15 cellular contexts compared by ENCODE assay signal in the genomic region with DNA sequence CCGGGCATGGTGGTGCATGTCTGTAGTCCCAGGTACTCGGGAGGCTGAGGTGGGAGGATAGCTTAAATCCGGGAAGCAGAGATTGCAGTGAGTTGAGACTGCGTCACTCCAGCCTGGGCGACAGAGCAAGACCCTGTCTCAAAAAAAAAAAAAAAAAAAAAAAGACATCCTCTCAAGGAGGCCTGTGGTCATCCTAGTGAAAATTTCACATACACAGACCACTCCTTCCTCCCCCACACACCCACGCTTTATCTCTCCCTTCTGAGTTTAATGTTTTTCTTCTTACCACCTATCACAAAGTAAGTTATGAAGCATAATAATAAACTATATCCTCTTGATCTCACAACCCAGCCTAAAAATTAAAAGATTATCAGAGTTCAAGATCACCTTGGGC. TPM values are rescaled to one million over a fixed set of nuclear protein-coding genes. Genes with fewer than 3 reads are reported as not detected.
DNase-seq lines count a peak whose midpoint lies in the region; ATAC-seq, FAIRE-seq and TF ChIP-seq lines count a peak whose summit lies in the region.
"Had no signal": no experiment of that assay in that cellular context is flagged by ENCODE, and none has a peak within 500 bp of the region (broad histone marks: within the 10 kb centered on the region; RNA-seq: fewer than 3 reads in every experiment).

No MANE protein-coding gene starts in this region.

- H3K4me3 ChIP-seq in Loucy (ENCODE audit: low read length, poor library complexity, severe bottlenecking): peak overlapping the region; percentile 79
- H3K4me3 ChIP-seq in astrocyte (ENCODE audit: insufficient read depth, low read depth, low read length): no peak overlapping the region
- H3K4me3 ChIP-seq in trophoblast cell (ENCODE audit: low read depth, low read length): no peak overlapping the region

- peaks cover 27% of the 10 kb centered on the region for H3K4me1 ChIP-seq in Loucy (ENCODE audit: insufficient read depth, low read length, poor library complexity, severe bottlenecking)
- peaks cover 17% of the 10 kb centered on the region for H3K4me1 ChIP-seq in astrocyte (ENCODE audit: insufficient read depth, low read length)
- H3K4me1 ChIP-seq in trophoblast cell (ENCODE audit: control insufficient read depth in 1 of 2, insufficient read depth in 2 of 2, low read length in 2 of 2): peaks cover 5 to 7% of the 10 kb centered on the region in 2 experiments

- no peak overlapping the region for H2BK5ac ChIP-seq in trophoblast cell (ENCODE audit: low read depth, low read length, poor library complexity)

- no peaks in the 10 kb centered on the region for H3K27me3 Mint-ChIP-seq in activated CD4-positive, alpha-beta T cell treated with anti-CD3 and anti-CD28 coated beads, Interleukin-2, amount 10 ng/mL, durations not matched to agents 7 days and 5 days
- no peaks in the 10 kb centered on the region for H3K27me3 Mint-ChIP-seq in astrocyte (ENCODE audit: low read depth, unreplicated experiment)

- WGBS in trophoblast cell (ENCODE audit: extremely low coverage, insufficient coverage, insufficient read length): 100% methylated on average over 1 of the region's 6 CpGs

- H3K9ac ChIP-seq in Loucy (ENCODE audit: low read depth, low read length, poor library complexity, severe bottlenecking) (peak overlapping the region; percentile 91), astrocyte (ENCODE audit: low read length) (no peak overlapping the region), trophoblast cell (ENCODE audit: low read length) (no peak overlapping the region)

- peak overlapping the region; percentile 80 for H4K8ac ChIP-seq in trophoblast cell (ENCODE audit: low read depth, low read length)

- no peak overlapping the region for H3K27ac ChIP-seq in astrocyte (ENCODE audit: low read depth, low read length)
- no peak overlapping the region for H3K27ac ChIP-seq in trophoblast cell (ENCODE audit: low read depth, low read length)

- H2AFZ ChIP-seq in Loucy (ENCODE audit: low read length) (no peak overlapping the region), astrocyte (ENCODE audit: low read depth, low read length) (no peak overlapping the region), trophoblast cell (ENCODE audit: insufficient read depth, low read length, poor library complexity) (no peak overlapping the region)

- no peaks in the 10 kb centered on the region for H3F3A ChIP-seq in Loucy (ENCODE audit: low read depth)

- H3K79me2 ChIP-seq in Loucy (ENCODE audit: insufficient read depth, low read length) (peaks cover 36% of the 10 kb centered on the region), astrocyte (ENCODE audit: insufficient read depth, low read length) (peaks cover 31% of the 10 kb centered on the region), trophoblast cell (ENCODE audit: control insufficient read depth, insufficient read depth, low read length, poor library complexity) (peaks cover 12% of the 10 kb centered on the region)

- H3K4me3 Mint-ChIP-seq in activated CD4-positive, alpha-beta T cell treated with anti-CD3 and anti-CD28 coated beads, Interleukin-2, amount 10 ng/mL, durations not matched to agents 7 days and 5 days: peak overlapping the region; percentile 95
- H3K4me3 Mint-ChIP-seq in astrocyte (ENCODE audit: unreplicated experiment): no peak overlapping the region

- ATAC-seq in GM18870 (IDR thresholded peaks at IDR 0.05; ENCODE audit: unreplicated experiment): no peak
- ATAC-seq: left ventricle myocardium superior had no signal

- H3K79me1 ChIP-seq in trophoblast cell (ENCODE audit: low read length): peaks cover 4% of the 10 kb centered on the region

- no peaks in the 10 kb centered on the region for H3K9me2 ChIP-seq in Loucy (replicated peaks; ENCODE audit: low read depth, low read length)

- H4K12ac ChIP-seq in trophoblast cell (ENCODE audit: low read depth, low read length): no peak overlapping the region

- no peak overlapping the region for H4K91ac ChIP-seq in trophoblast cell (ENCODE audit: low read depth, low read length)

- H3K4me2 ChIP-seq in Loucy (ENCODE audit: low read depth, low read length, poor library complexity, severe bottlenecking) (peak overlapping the region; percentile 84), astrocyte (ENCODE audit: low read length) (peak overlapping the region; percentile 93), trophoblast cell (ENCODE audit: low read length) (no peak overlapping the region)

- TF ChIP-seq CTCF in Loucy (conservative IDR thresholded peaks at IDR 0.05; ENCODE audit: low read length): no peak
- TF ChIP-seq CTCF in astrocyte (IDR thresholded peaks at IDR 0.05; ENCODE audit: insufficient read depth, low read depth, low read length): no peak

- CTCF ChIA-PET in activated CD4-positive, alpha-beta T cell treated with anti-CD3 and anti-CD28 coated beads, Interleukin-2, amount 10 ng/mL, durations not matched to agents 7 days and 5 days (lab: Charles Lee): interaction anchor here (1.1 kb wide), 1 partner anchor 10 kb away, joined by 3 read pairs; no protein-coding TSS in a partner anchor

- no peak overlapping the region for H2BK12ac ChIP-seq in trophoblast cell (ENCODE audit: low read length)

- peaks cover 6% of the 10 kb centered on the region; the same call in 1 of the 2 replicates for H3K36me3 ChIP-seq in Loucy (ENCODE audit: insufficient read depth, low read length)
- H3K36me3 ChIP-seq in astrocyte (ENCODE audit: insufficient read depth, low read length): peaks cover 10% of the 10 kb centered on the region
- H3K36me3 ChIP-seq in trophoblast cell (ENCODE audit: control insufficient read depth in 1 of 2, insufficient read depth in 2 of 2, low read length in 2 of 2): peaks cover 2 to 3% of the 10 kb centered on the region in 2 experiments

- H3K4ac ChIP-seq in trophoblast cell (ENCODE audit: low read depth, low read length): no peak overlapping the region

- H3K27me3 ChIP-seq in Loucy (ENCODE audit: insufficient read depth, low read length, poor library complexity, severe bottlenecking): no peaks in the 10 kb centered on the region
- no peaks in the 10 kb centered on the region for H3K27me3 ChIP-seq in astrocyte (ENCODE audit: insufficient read depth, low read length)
- H3K27me3 ChIP-seq in trophoblast cell (ENCODE audit: insufficient read depth, low read length): no peaks in the 10 kb centered on the region
- H3K27me3 ChIP-seq: vagina had no signal

- no peak overlapping the region for H3K14ac ChIP-seq in trophoblast cell (ENCODE audit: low read length)

- no peak for FAIRE-seq in astrocyte (lab: Jason Lieb, UNC)
- FAIRE-seq: bronchial epithelial cell had no signal

- H2BK120ac ChIP-seq in trophoblast cell (ENCODE audit: insufficient read depth, low read length, poor library complexity): no peak overlapping the region

- H3K23ac ChIP-seq in trophoblast cell (ENCODE audit: low read length): no peak overlapping the region

- DNase-seq in activated CD4-positive, alpha-beta T cell treated with anti-CD3 and anti-CD28 coated beads, Interleukin-2, amount 10 ng/mL, durations not matched to agents 7 days and 5 days: no peak
- no peak for DNase-seq in activated CD4-positive, alpha-beta T cell treated with anti-CD3 and anti-CD28 coated beads for 4 hours
- no peak for DNase-seq in astrocyte (ENCODE audit: low read depth)
- no peak for DNase-seq in trophoblast cell
- no peak for DNase-seq in NCI-H187 treated with DMSO at 0.1 percent for 48 hours (lab: John Stamatoyannopoulos, UW)
- no peak for DNase-seq in stimulated activated CD4-positive, alpha-beta T cell treated with anti-CD3 and anti-CD28 coated beads, Interleukin-4, amount 100 ng/mL, for 4 hours
- DNase-seq: DMS79 treated with DMSO at 0.1 percent for 48 hours, left ventricle myocardium superior, NCI-H1105, SHP77 had no signal

- H4K20me1 ChIP-seq in Loucy (ENCODE audit: insufficient read depth, low read length, poor library complexity, severe bottlenecking): peaks cover 11% of the 10 kb centered on the region
- H4K20me1 ChIP-seq in astrocyte (ENCODE audit: insufficient read depth, low read length): peaks cover 4% of the 10 kb centered on the region

- H3K27ac Mint-ChIP-seq in activated CD4-positive, alpha-beta T cell treated with anti-CD3 and anti-CD28 coated beads, Interleukin-2, amount 10 ng/mL, durations not matched to agents 7 days and 5 days: peak overlapping the region; percentile 99
- no peak overlapping the region for H3K27ac Mint-ChIP-seq in astrocyte (ENCODE audit: unreplicated experiment)

- no peaks in the 10 kb centered on the region for H3K9me3 ChIP-seq in Loucy (ENCODE audit: insufficient read depth, low read depth, low read length)
- no peaks in the 10 kb centered on the region for H3K9me3 ChIP-seq in astrocyte (ENCODE audit: insufficient read depth, low read depth, low read length)
- H3K9me3 ChIP-seq in trophoblast cell (ENCODE audit: insufficient read depth, low read depth, low read length): no peaks in the 10 kb centered on the region
- H3K9me3 ChIP-seq: HAP-1, vagina had no signal

- POLR2A ChIA-PET in activated CD4-positive, alpha-beta T cell treated with anti-CD3 and anti-CD28 coated beads, Interleukin-2, amount 10 ng/mL, durations not matched to agents 7 days and 5 days (lab: Charles Lee): no interaction called here

- H2AK5ac ChIP-seq in trophoblast cell (ENCODE audit: low read length): no peak overlapping the region

- peaks cover 20% of the 10 kb centered on the region for H3K4me1 Mint-ChIP-seq in activated CD4-positive, alpha-beta T cell treated with anti-CD3 and anti-CD28 coated beads, Interleukin-2, amount 10 ng/mL, durations not matched to agents 7 days and 5 days
- peaks cover 2% of the 10 kb centered on the region for H3K4me1 Mint-ChIP-seq in astrocyte (ENCODE audit: low read depth, unreplicated experiment)

- peaks cover 15% of the 10 kb centered on the region for H3K36me3 Mint-ChIP-seq in activated CD4-positive, alpha-beta T cell treated with anti-CD3 and anti-CD28 coated beads, Interleukin-2, amount 10 ng/mL, durations not matched to agents 7 days and 5 days (ENCODE audit: low read depth)
- no peaks in the 10 kb centered on the region for H3K36me3 Mint-ChIP-seq in astrocyte (ENCODE audit: low read depth, unreplicated experiment)

- H3K9me3 Mint-ChIP-seq in activated CD4-positive, alpha-beta T cell treated with anti-CD3 and anti-CD28 coated beads, Interleukin-2, amount 10 ng/mL, durations not matched to agents 7 days and 5 days: no peaks in the 10 kb centered on the region
- no peaks in the 10 kb centered on the region for H3K9me3 Mint-ChIP-seq in astrocyte (ENCODE audit: unreplicated experiment)

- H3K18ac ChIP-seq in trophoblast cell (ENCODE audit: low read length): no peak overlapping the region

RNA-seq across cellular contexts. Expression of a gene that starts 1.3 kb away (rescaled TPM):
- total RNA-seq in activated CD4-positive, alpha-beta T cell treated with anti-CD3 and anti-CD28 coated beads, Interleukin-2, amount 10 ng/mL, durations not matched to agents 7 days and 5 days: 10 to 100 TPM; 59.4 to 73.6 TPM
- total RNA-seq in astrocyte: 25.6 and 30.3 TPM in 2 replicates
- polyA plus RNA-seq in trophoblast cell (2013): 31.6 and 33.5 TPM in 2 replicates
